Comparison of ENCODE assay signal across 10 cellular contexts in the genomic region with DNA sequence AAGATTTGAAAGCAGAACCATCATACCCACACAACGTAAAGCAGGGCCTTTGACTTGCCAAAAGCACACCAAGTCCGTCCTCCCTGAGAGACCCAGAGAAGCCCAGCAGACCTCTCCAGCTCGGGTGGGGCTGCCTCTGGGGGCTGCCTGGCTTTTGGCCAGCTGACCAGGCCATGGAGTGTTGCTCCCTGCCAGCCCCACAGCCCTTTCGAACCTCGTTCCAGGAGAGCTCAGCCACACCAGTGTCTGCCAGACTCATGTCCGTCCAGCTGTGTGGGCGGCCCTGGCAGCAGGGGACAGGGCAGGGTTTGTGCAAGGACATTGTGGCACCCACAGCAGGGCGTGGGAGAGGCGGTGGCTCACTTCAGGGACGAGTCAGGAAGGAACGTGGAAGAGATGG. TPM values are rescaled to one million over a fixed set of nuclear protein-coding genes. Genes with fewer than 3 reads are reported as not detected.
A peak's percentile ranks its signal among the peaks of the same experiment; 100 is the strongest.
DNase-seq lines count a peak whose midpoint lies in the region; ATAC-seq and TF ChIP-seq lines count a peak whose summit lies in the region.
"Had no signal": no experiment of that assay in that cellular context is flagged by ENCODE, and none has a peak within 500 bp of the region (broad histone marks: within the 10 kb centered on the region; RNA-seq: fewer than 3 reads in every experiment).

No MANE protein-coding gene starts in this region.

- no peaks in the 10 kb centered on the region for H3K36me3 ChIP-seq in esophagus squamous epithelium
- no peaks in the 10 kb centered on the region for H3K36me3 ChIP-seq in lower lobe of right lung

- TF ChIP-seq POLR2A in esophagus squamous epithelium (IDR thresholded peaks at IDR 0.05): no peak

- WGBS in esophagus squamous epithelium, 2 donors: 53 to 56% methylated on average over 4 to 7 of the region's 11 CpGs

- H3K4me3 ChIP-seq in esophagus squamous epithelium (no peak overlapping the region), lower lobe of right lung (no peak overlapping the region), skin epidermis (no peak overlapping the region)

- peak; percentile 83 to 85 for ATAC-seq in lower lobe of right lung

- no peak for TF ChIP-seq RAD21 in Ishikawa (IDR thresholded peaks at IDR 0.05; ENCODE audit: low read depth)

- peak; percentile 71 for TF ChIP-seq EP300 in Ishikawa (IDR thresholded peaks at IDR 0.05; ENCODE audit: borderline replicate concordance)

- no peak for TF ChIP-seq CTCF in esophagus squamous epithelium (IDR thresholded peaks at IDR 0.05)
- TF ChIP-seq CTCF in lower lobe of right lung (IDR thresholded peaks at IDR 0.05): no peak

- peak overlapping the region; percentile 54 to 83 (median 78) for H3K27ac ChIP-seq in esophagus squamous epithelium
- peak overlapping the region; percentile 82 for H3K27ac ChIP-seq in lower lobe of right lung
- peak overlapping the region in 15 of 21 experiments; percentile 4 to 78 (median 66) for H3K27ac ChIP-seq in skin epidermis

- DNase-seq in esophagus squamous epithelium (lab: John Stamatoyannopoulos, UW) (no peak), lower lobe of right lung (peak; percentile 88), HuH-7.5 (ENCODE audit: low spot score) (no peak), T1000 (lab: John Stamatoyannopoulos, UW) (no peak), NCI-H2227 (lab: John Stamatoyannopoulos, UW; ENCODE audit: unreplicated experiment) (no peak)
- no peak for DNase-seq in activated naive CD4-positive, alpha-beta T cell (lab: John Stamatoyannopoulos, UW)
- DNase-seq: NCI-H2081 treated with DMSO at 0.1 percent for 48 hours; stimulated activated CD4-positive, alpha-beta T cell treated with anti-CD3 and anti-CD28 coated beads, Interleukin-15, amount 100 ng/mL, for 24 hours had no signal

- H3K9me3 ChIP-seq in esophagus squamous epithelium: peaks cover 0 to 2% (median 0%) of the 10 kb centered on the region in 3 donors
- peaks cover 3% of the 10 kb centered on the region for H3K9me3 ChIP-seq in lower lobe of right lung

- H3K27me3 ChIP-seq in esophagus squamous epithelium (no peaks in the 10 kb centered on the region), lower lobe of right lung (ENCODE audit: low read depth) (no peaks in the 10 kb centered on the region)

- H3K4me1 ChIP-seq in esophagus squamous epithelium: peaks cover 26 to 43% (median 26%) of the 10 kb centered on the region in 3 donors
- peaks cover 45% of the 10 kb centered on the region for H3K4me1 ChIP-seq in lower lobe of right lung

- intact Hi-C loops in esophagus squamous epithelium (cut with DNase I) (no loop called here), lower lobe of right lung (cut with DNase I) (loop anchor here (5.0 kb wide), 1 partner anchor 134 kb away; no protein-coding TSS in a partner anchor)

TF ChIP-seq in Ishikawa, 13 proteins besides CTCF, POLR2A, EP300 and RAD21:
- TF ChIP-seq, protein P1, sequence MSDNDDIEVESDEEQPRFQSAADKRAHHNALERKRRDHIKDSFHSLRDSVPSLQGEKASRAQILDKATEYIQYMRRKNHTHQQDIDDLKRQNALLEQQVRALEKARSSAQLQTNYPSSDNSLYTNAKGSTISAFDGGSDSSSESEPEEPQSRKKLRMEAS (IDR thresholded peaks at IDR 0.05): peak; percentile 35; the same call in 1 of the 2 replicates
- TF ChIP-seq ZBTB7A (IDR thresholded peaks at IDR 0.05; ENCODE audit: low read depth) (no peak), EGR1 (IDR thresholded peaks at IDR 0.05) (peak; percentile 89), FOXM1 (IDR thresholded peaks at IDR 0.05; ENCODE audit: borderline replicate concordance, low read depth) (no peak), TCF12 (IDR thresholded peaks at IDR 0.05; ENCODE audit: low read depth) (peak; percentile 68), CEBPB (IDR thresholded peaks at IDR 0.05) (no peak), YY1 (IDR thresholded peaks at IDR 0.05; ENCODE audit: low read depth) (0 out of 2 replicates have a peak, but pooled peaks have one; percentile 32), CREB1 (IDR thresholded peaks at IDR 0.05; ENCODE audit: low read depth) (no peak), TEAD4 (IDR thresholded peaks at IDR 0.05) (no peak), TAF1 (IDR thresholded peaks at IDR 0.05; ENCODE audit: low read depth) (no peak), NFIC (IDR thresholded peaks at IDR 0.05) (peak; percentile 43; the same call in 1 of the 2 replicates)
- TF ChIP-seq, protein P2, sequence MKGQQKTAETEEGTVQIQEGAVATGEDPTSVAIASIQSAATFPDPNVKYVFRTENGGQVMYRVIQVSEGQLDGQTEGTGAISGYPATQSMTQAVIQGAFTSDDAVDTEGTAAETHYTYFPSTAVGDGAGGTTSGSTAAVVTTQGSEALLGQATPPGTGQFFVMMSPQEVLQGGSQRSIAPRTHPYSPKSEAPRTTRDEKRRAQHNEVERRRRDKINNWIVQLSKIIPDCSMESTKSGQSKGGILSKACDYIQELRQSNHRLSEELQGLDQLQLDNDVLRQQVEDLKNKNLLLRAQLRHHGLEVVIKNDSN (IDR thresholded peaks at IDR 0.05): no peak
- TF ChIP-seq, protein P3, sequence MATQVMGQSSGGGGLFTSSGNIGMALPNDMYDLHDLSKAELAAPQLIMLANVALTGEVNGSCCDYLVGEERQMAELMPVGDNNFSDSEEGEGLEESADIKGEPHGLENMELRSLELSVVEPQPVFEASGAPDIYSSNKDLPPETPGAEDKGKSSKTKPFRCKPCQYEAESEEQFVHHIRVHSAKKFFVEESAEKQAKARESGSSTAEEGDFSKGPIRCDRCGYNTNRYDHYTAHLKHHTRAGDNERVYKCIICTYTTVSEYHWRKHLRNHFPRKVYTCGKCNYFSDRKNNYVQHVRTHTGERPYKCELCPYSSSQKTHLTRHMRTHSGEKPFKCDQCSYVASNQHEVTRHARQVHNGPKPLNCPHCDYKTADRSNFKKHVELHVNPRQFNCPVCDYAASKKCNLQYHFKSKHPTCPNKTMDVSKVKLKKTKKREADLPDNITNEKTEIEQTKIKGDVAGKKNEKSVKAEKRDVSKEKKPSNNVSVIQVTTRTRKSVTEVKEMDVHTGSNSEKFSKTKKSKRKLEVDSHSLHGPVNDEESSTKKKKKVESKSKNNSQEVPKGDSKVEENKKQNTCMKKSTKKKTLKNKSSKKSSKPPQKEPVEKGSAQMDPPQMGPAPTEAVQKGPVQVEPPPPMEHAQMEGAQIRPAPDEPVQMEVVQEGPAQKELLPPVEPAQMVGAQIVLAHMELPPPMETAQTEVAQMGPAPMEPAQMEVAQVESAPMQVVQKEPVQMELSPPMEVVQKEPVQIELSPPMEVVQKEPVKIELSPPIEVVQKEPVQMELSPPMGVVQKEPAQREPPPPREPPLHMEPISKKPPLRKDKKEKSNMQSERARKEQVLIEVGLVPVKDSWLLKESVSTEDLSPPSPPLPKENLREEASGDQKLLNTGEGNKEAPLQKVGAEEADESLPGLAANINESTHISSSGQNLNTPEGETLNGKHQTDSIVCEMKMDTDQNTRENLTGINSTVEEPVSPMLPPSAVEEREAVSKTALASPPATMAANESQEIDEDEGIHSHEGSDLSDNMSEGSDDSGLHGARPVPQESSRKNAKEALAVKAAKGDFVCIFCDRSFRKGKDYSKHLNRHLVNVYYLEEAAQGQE (IDR thresholded peaks at IDR 0.05; ENCODE audit: low read depth): no peak

RNA-seq across cellular contexts. Expression of a gene that starts 22.6 kb away (rescaled TPM):
- 10 to 100 TPM; 15.8 to 28.8 (median 24.0) TPM for total RNA-seq in esophagus squamous epithelium
- total RNA-seq in lower lobe of right lung: 44.3 TPM

RNA-seq across cellular contexts. Expression of a gene that starts 47.0 kb away (rescaled TPM):
- total RNA-seq in esophagus squamous epithelium (10 to 100 TPM; 17.1 to 38.3 (median 32.6) TPM), lower lobe of right lung (28.4 TPM)
